1 cellular context compared by ENCODE assay signal in the genomic region with DNA sequence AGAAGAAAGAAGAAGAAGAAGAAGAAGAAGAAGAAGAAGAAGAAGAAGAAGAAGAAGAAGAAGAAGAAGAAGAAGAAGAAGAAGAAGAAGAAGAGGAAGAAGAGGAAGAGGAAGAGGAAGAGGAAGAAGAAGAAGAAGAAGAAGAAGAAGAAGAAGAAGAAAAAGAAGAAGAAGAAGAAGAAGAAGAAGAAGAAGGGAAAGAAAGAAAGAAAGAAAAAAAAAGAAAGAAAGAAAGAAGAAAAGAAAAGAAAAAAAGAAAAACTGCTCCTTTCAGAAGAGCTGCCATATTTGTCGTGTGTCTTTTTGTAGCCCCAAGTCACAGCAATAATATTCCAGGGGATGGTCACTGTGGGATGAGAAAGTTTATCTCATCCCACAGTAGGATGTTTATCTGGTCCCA. TPM values are rescaled to one million over a fixed set of nuclear protein-coding genes. Genes with fewer than 3 reads are reported as not detected.
"Had no signal": no experiment of that assay in that cellular context is flagged by ENCODE, and none has a peak within 500 bp of the region (broad histone marks: within the 10 kb centered on the region; RNA-seq: fewer than 3 reads in every experiment).

No MANE protein-coding gene starts in this region.

RNA-seq across cellular contexts. Expression of gene GLT8D2, which starts 28.1 kb away (rescaled TPM):
- total RNA-seq: OCI-LY7 had no signal
